In the genomic region with DNA sequence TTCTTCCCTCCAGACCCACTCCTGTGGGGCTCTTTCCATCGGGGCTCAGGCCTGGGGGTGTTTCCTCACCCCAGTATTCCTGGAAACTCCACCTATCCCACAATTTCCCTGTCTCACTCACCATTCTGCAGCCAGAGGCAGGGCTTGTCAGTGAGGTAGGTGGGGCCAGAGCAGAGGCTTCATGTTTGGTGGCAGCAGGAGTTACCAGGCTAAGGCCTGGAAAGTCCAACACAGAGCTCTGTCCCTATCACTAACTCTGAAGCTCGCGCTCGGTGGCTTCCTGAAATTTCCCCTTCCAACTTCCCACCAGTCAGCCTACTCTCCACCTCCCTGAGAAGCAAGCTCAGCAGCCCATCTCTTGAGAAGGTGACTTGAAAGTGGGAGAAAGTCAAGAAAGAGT, we compare ENCODE assay signal across 18 cellular contexts. TPM values are rescaled to one million over a fixed set of nuclear protein-coding genes. Genes with fewer than 3 reads are reported as not detected.
A peak's percentile ranks its signal among the peaks of the same experiment; 100 is the strongest.
DNase-seq lines count a peak whose midpoint lies in the region; ATAC-seq and TF ChIP-seq lines count a peak whose summit lies in the region.
"Had no signal": no experiment of that assay in that cellular context is flagged by ENCODE, and none has a peak within 500 bp of the region (broad histone marks: within the 10 kb centered on the region; RNA-seq: fewer than 3 reads in every experiment).

No MANE protein-coding gene starts in this region.

- H3K27me3 ChIP-seq in left ventricle myocardium inferior (ENCODE audit: low read depth) (no peaks in the 10 kb centered on the region), OCI-LY3 (ENCODE audit: low read depth, low read length) (no peaks in the 10 kb centered on the region), neural progenitor cell (no peaks in the 10 kb centered on the region), SK-N-SH (ENCODE audit: insufficient read depth) (no peaks in the 10 kb centered on the region)
- H3K27me3 ChIP-seq: BLaER1 treated with 17β-estradiol and CSF1 and Interleukin-3, amounts not matched to agents 10 nM and 100 nM had no signal

- H3K9me2 ChIP-seq in SK-N-SH, result no peaks in the 10 kb centered on the region

- H2AFZ ChIP-seq in OCI-LY3 (ENCODE audit: low read depth, low read length) (0 out of 2 replicates have a peak overlapping the region, but pooled peaks have one; percentile 13), neural progenitor cell (replicated peaks) (peak overlapping the region; percentile 65), SK-N-SH (ENCODE audit: low read depth) (no peak overlapping the region)

- no peaks in the 10 kb centered on the region for H3K36me3 ChIP-seq in left ventricle myocardium inferior
- no peaks in the 10 kb centered on the region for H3K36me3 ChIP-seq in OCI-LY3 (replicated peaks; ENCODE audit: low read depth, low read length)
- H3K36me3 ChIP-seq in neural progenitor cell, result no peaks in the 10 kb centered on the region
- H3K36me3 ChIP-seq in SK-N-SH (replicated peaks in 1 of 2; ENCODE audit: control insufficient read depth in 1 of 2, insufficient read depth in 2 of 2, low read length in 1 of 2), result no peaks in the 10 kb centered on the region
- H3K36me3 ChIP-seq: BLaER1 treated with 17β-estradiol and CSF1 and Interleukin-3, amounts not matched to agents 10 nM and 100 nM; HAP-1 had no signal

- no peak overlapping the region for H3K4me2 ChIP-seq in OCI-LY3 (ENCODE audit: low read length)
- no peak overlapping the region for H3K4me2 ChIP-seq in neural progenitor cell
- no peak overlapping the region for H3K4me2 ChIP-seq in SK-N-SH

- no peak overlapping the region for H3K27ac Mint-ChIP-seq in neural progenitor cell
- H3K27ac Mint-ChIP-seq in activated CD4-positive, alpha-beta T cell treated with anti-CD3 and anti-CD28 coated beads for 36 hours, result no peak overlapping the region
- H3K27ac Mint-ChIP-seq: B cell; CD4-positive, alpha-beta T cell; HFFc6 had no signal

- H3K36me3 Mint-ChIP-seq in neural progenitor cell, result no peaks in the 10 kb centered on the region
- no peaks in the 10 kb centered on the region for H3K36me3 Mint-ChIP-seq in activated CD4-positive, alpha-beta T cell treated with anti-CD3 and anti-CD28 coated beads for 36 hours (ENCODE audit: low read depth)
- H3K36me3 Mint-ChIP-seq: CD14-positive monocyte; CD8-positive, alpha-beta memory T cell had no signal

- no peaks in the 10 kb centered on the region for H3K9me3 Mint-ChIP-seq in neural progenitor cell
- H3K9me3 Mint-ChIP-seq in activated CD4-positive, alpha-beta T cell treated with anti-CD3 and anti-CD28 coated beads for 36 hours (ENCODE audit: low read depth), result no peaks in the 10 kb centered on the region
- H3K9me3 Mint-ChIP-seq: CD4-positive, alpha-beta T cell; CD8-positive, alpha-beta memory T cell; HFFc6 had no signal

- DNase-seq in left ventricle myocardium inferior (no peak), cardiac septum (ENCODE audit: low spot score) (no peak), neural progenitor cell (ENCODE audit: low spot score) (no peak), SK-N-SH (no peak)
- no peak for DNase-seq in activated CD4-positive, alpha-beta T cell treated with anti-CD3 and anti-CD28 coated beads for 36 hours
- DNase-seq in effector CD4-positive, alpha-beta T cell, result no peak
- DNase-seq: CD4-positive, alpha-beta T cell; CD8-positive, alpha-beta memory T cell; DMS 273 treated with DMSO at 0.1 percent for 48 hours; DND-41; GOT3; HFFc6 had no signal

- peaks cover 5% of the 10 kb centered on the region for H3K4me1 Mint-ChIP-seq in neural progenitor cell
- no peaks in the 10 kb centered on the region for H3K4me1 Mint-ChIP-seq in activated CD4-positive, alpha-beta T cell treated with anti-CD3 and anti-CD28 coated beads for 36 hours
- H3K4me1 Mint-ChIP-seq: CD8-positive, alpha-beta memory T cell had no signal

- intact Hi-C loops in left ventricle myocardium inferior (cut with micrococcal nuclease), result no loop called here
- intact Hi-C loops in cardiac septum (cut with DNase I), result no loop called here
- intact Hi-C loops in activated CD4-positive, alpha-beta T cell treated with anti-CD3 and anti-CD28 coated beads for 36 hours (cut with DNase I, micrococcal nuclease), result no loop called here

- H3K4me3 ChIP-seq in left ventricle myocardium inferior (no peak overlapping the region), OCI-LY3 (ENCODE audit: low read length) (no peak overlapping the region), neural progenitor cell (no peak overlapping the region), SK-N-SH (ENCODE audit: low read depth in 2 of 2, low read length in 1 of 2) (no peak overlapping the region)
- H3K4me3 ChIP-seq: BLaER1 treated with 17β-estradiol and CSF1 and Interleukin-3, amounts not matched to agents 10 nM and 100 nM; HAP-1 had no signal

- TF ChIP-seq EP300 in SK-N-SH (IDR thresholded peaks at IDR 0.05; ENCODE audit: borderline replicate concordance in 1 of 2, low read depth in 1 of 2, low read length in 1 of 2), result no peak

- no peaks in the 10 kb centered on the region for H3K27me3 Mint-ChIP-seq in neural progenitor cell (ENCODE audit: insufficient read depth, low read depth)
- no peaks in the 10 kb centered on the region for H3K27me3 Mint-ChIP-seq in activated CD4-positive, alpha-beta T cell treated with anti-CD3 and anti-CD28 coated beads for 36 hours
- H3K27me3 Mint-ChIP-seq: B cell; CD4-positive, alpha-beta T cell had no signal

- H3F3A ChIP-seq in neural progenitor cell (ENCODE audit: low read depth), result no peaks in the 10 kb centered on the region
- no peaks in the 10 kb centered on the region for H3F3A ChIP-seq in SK-N-SH (replicated peaks; ENCODE audit: insufficient read depth)

- peak overlapping the region; percentile 61 for H3K27ac ChIP-seq in left ventricle myocardium inferior (replicated peaks)
- H3K27ac ChIP-seq in OCI-LY3 (ENCODE audit: low read length), result no peak overlapping the region
- no peak overlapping the region for H3K27ac ChIP-seq in neural progenitor cell
- no peak overlapping the region for H3K27ac ChIP-seq in SK-N-SH (ENCODE audit: low read depth in 2 of 2, low read length in 1 of 2)
- H3K27ac ChIP-seq: 22Rv1; BLaER1 treated with 17β-estradiol and CSF1 and Interleukin-3, amounts not matched to agents 10 nM and 100 nM had no signal

- H3K79me2 ChIP-seq in OCI-LY3 (ENCODE audit: low read length), result no peaks in the 10 kb centered on the region
- H3K79me2 ChIP-seq in neural progenitor cell (ENCODE audit: low read depth), result no peaks in the 10 kb centered on the region
- no peaks in the 10 kb centered on the region for H3K79me2 ChIP-seq in SK-N-SH (ENCODE audit: insufficient read depth)

- H3K9me3 ChIP-seq in left ventricle myocardium inferior (replicated peaks) (no peaks in the 10 kb centered on the region), OCI-LY3 (ENCODE audit: insufficient read depth, low read length) (no peaks in the 10 kb centered on the region), neural progenitor cell (ENCODE audit: low read depth) (no peaks in the 10 kb centered on the region), SK-N-SH (no peaks in the 10 kb centered on the region)
- H3K9me3 ChIP-seq: BLaER1 treated with 17β-estradiol and CSF1 and Interleukin-3, amounts not matched to agents 10 nM and 100 nM; HAP-1 had no signal

- H3K4me1 ChIP-seq in left ventricle myocardium inferior (peaks cover 22% of the 10 kb centered on the region), OCI-LY3 (ENCODE audit: low read length) (no peaks in the 10 kb centered on the region), neural progenitor cell (no peaks in the 10 kb centered on the region), SK-N-SH (ENCODE audit: control insufficient read depth in 1 of 2, insufficient read depth in 2 of 2, low read depth in 1 of 2, low read length in 1 of 2) (peaks cover 0 to 2% of the 10 kb centered on the region in 2 experiments; a peak in 1 of 4 replicates)

- H3K9ac ChIP-seq in OCI-LY3 (ENCODE audit: low read length), result no peak overlapping the region
- H3K9ac ChIP-seq in neural progenitor cell, result no peak overlapping the region
- no peak overlapping the region for H3K9ac ChIP-seq in SK-N-SH
- H3K9ac ChIP-seq: BLaER1 treated with 17β-estradiol and CSF1 and Interleukin-3, amounts not matched to agents 10 nM and 100 nM had no signal

- no peak for TF ChIP-seq CTCF in left ventricle myocardium inferior (IDR thresholded peaks at IDR 0.05; ENCODE audit: borderline replicate concordance)
- no peak for TF ChIP-seq CTCF in OCI-LY3 (IDR thresholded peaks at IDR 0.05; ENCODE audit: low read depth, low read length)
- no peak for TF ChIP-seq CTCF in neural progenitor cell (IDR thresholded peaks at IDR 0.05)
- TF ChIP-seq CTCF in SK-N-SH (IDR thresholded peaks at IDR 0.05), result no peak

- 92% methylated on average over 4 of the region's 4 CpGs for WGBS in SK-N-SH (ENCODE audit: low lambda C conversion rate)

- POLR2A ChIA-PET in activated CD4-positive, alpha-beta T cell treated with anti-CD3 and anti-CD28 coated beads for 36 hours (lab: Charles Lee), result no interaction called here
- POLR2A ChIA-PET in SK-N-SH (lab: Yijun Ruan, JAX), result no interaction called here

- CTCF ChIA-PET in activated CD4-positive, alpha-beta T cell treated with anti-CD3 and anti-CD28 coated beads for 36 hours (lab: Charles Lee), result no interaction called here
- CTCF ChIA-PET in SK-N-SH (lab: Yijun Ruan, JAX), result no interaction called here

- H4K20me1 ChIP-seq in OCI-LY3 (ENCODE audit: insufficient read depth, low read length) (no peaks in the 10 kb centered on the region), neural progenitor cell (ENCODE audit: low read depth) (no peaks in the 10 kb centered on the region), SK-N-SH (ENCODE audit: insufficient read depth) (no peaks in the 10 kb centered on the region)
- H4K20me1 ChIP-seq: BLaER1 treated with 17β-estradiol and CSF1 and Interleukin-3, amounts not matched to agents 10 nM and 100 nM had no signal

- ATAC-seq in activated CD4-positive, alpha-beta T cell treated with anti-CD3 and anti-CD28 coated beads for 36 hours, result no peak

- no peak overlapping the region for H3K4me3 Mint-ChIP-seq in neural progenitor cell
- H3K4me3 Mint-ChIP-seq in activated CD4-positive, alpha-beta T cell treated with anti-CD3 and anti-CD28 coated beads for 36 hours, result no peak overlapping the region
- H3K4me3 Mint-ChIP-seq: B cell; CD14-positive monocyte; CD4-positive, alpha-beta T cell; CD8-positive, alpha-beta memory T cell; HFFc6 had no signal

- TF ChIP-seq RAD21 in SK-N-SH (IDR thresholded peaks at IDR 0.05; ENCODE audit: low read length), result no peak

TF ChIP-seq in SK-N-SH, 30 proteins besides CTCF, POLR2A, EP300 and RAD21 (continues in another document):
- TF ChIP-seq POLR2AphosphoS5 (IDR thresholded peaks at IDR 0.05; ENCODE audit: low read depth, low read length) (no peak), MAX (IDR thresholded peaks at IDR 0.05; ENCODE audit: low read depth) (no peak), EZH2phosphoT487 (IDR thresholded peaks at IDR 0.05; ENCODE audit: borderline replicate concordance, low read depth) (no peak)

RNA-seq across cellular contexts. Expression of gene CDC25A, which starts 44.2 kb away (rescaled TPM):
- 0.52 TPM for total RNA-seq in left ventricle myocardium inferior
- total RNA-seq in cardiac septum, result 0.32 TPM
- total RNA-seq in neural progenitor cell (ENCODE audit: low replicate concordance), result 51.8 and 74.1 TPM in 2 replicates
- total RNA-seq in activated CD4-positive, alpha-beta T cell treated with anti-CD3 and anti-CD28 coated beads for 36 hours, result 10 to 100 TPM; 32.5 to 33.9 TPM
- 3.3 and 3.8 TPM in 2 replicates for polyA plus RNA-seq in SK-N-SH (2012; rRNA removed)
- polyA plus RNA-seq in SK-N-SH (2012; cell fraction: cytosol; rRNA removed), result 2.9 and 3.6 TPM in 2 replicates
- 3.5 and 3.9 TPM in 2 replicates for polyA plus RNA-seq in SK-N-SH (2012; cell fraction: nucleus; rRNA removed)
- polyA plus RNA-seq: CD8-positive, alpha-beta memory T cell had no signal

Comparison
In these comparisons a context has a peak if more than half of its experiments do, and no peak if none do; other contexts are left out.
1. RNA of gene CDC25A, which starts 44.2 kb away (total RNA-seq): 51.8 to 74.1 TPM in neural progenitor cell and 32.5 to 33.9 TPM in activated CD4-positive, alpha-beta T cell treated with anti-CD3 and anti-CD28 coated beads for 36 hours; 0.52 TPM in left ventricle myocardium inferior (single experiment) and 0.32 TPM in cardiac septum (single experiment); every median in the first group is over 10 times any median in the second.